In the genomic region with DNA sequence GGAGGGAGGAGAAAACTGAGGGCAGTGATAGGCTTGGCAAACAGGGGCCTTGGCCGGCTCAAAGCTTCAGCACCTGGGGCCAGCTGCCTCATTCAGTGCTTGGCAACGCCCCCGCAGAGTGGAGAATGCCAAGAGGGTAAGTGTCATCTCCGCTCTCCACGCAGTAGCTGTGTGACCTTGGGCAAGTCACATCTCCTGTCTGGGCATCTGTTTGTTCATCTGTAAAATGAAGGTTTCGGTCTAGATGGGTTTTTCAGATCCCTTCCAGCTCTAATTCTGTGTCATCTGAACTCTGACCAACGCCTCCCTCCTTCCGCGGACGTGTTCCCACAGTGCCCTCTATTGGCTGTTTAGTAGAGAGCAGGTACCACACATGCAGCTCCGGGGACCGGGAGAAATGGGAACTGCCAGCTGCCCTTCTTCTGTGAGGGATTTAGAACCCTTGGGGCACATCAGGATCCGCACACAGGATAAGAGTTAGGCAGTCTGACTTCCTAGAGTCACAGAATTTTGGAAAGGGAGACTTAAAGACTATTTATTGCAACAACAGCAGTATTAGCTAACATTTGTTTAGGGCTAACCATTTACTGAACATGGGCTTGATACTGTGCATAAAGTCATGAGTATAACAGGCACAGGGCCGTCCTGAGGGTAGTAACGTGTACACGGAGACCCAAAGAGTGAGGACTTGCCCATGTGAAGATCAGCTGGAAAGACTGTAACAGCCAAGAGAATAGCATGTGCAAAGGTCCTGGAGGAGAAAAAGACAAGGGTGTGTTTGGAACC, we compare ENCODE assay signal across 8 cellular contexts. TPM values are rescaled to one million over a fixed set of nuclear protein-coding genes. Genes with fewer than 3 reads are reported as not detected.
DNase-seq lines count a peak whose midpoint lies in the region; ATAC-seq lines count a peak whose summit lies in the region.

No MANE protein-coding gene starts in this region.

- peaks cover 3% of the 10 kb centered on the region for H3K4me1 Mint-ChIP-seq in T-helper 17 cell

- ATAC-seq in GM21529 (IDR thresholded peaks at IDR 0.05; ENCODE audit: unreplicated experiment) = peak; percentile 67
- ATAC-seq in T-helper 17 cell = peak; percentile 42
- ATAC-seq in GM18858 (IDR thresholded peaks at IDR 0.05; ENCODE audit: unreplicated experiment) = no peak

- H3K4me3 Mint-ChIP-seq in T-helper 17 cell = no peak overlapping the region

- H3K36me3 Mint-ChIP-seq in T-helper 17 cell (ENCODE audit: low read depth) = no peaks in the 10 kb centered on the region

- H3K9me3 ChIP-seq in T-helper 17 cell (ENCODE audit: control insufficient read depth, low read length, poor library complexity, severe bottlenecking) = no peaks in the 10 kb centered on the region

- peaks cover 41% of the 10 kb centered on the region for H3K27me3 Mint-ChIP-seq in T-helper 17 cell

- H3K27ac Mint-ChIP-seq in T-helper 17 cell = no peak overlapping the region

- DNase-seq in DMS53 (lab: John Stamatoyannopoulos, UW) (peak; percentile 74), NCI-H1694 (lab: John Stamatoyannopoulos, UW) (peak; percentile 2), T-helper 17 cell (no peak), ecto neural progenitor cell (ENCODE audit: low spot score) (peak; percentile 76), midbrain (lab: John Stamatoyannopoulos, UW) (peak; percentile 47), ureter (ENCODE audit: low spot score) (peak; percentile 45)

RNA-seq across cellular contexts. Expression of a gene that starts 26.8 kb away (rescaled TPM):
- total RNA-seq in T-helper 17 cell (not detected), ureter (0.49 TPM)

RNA-seq across cellular contexts. Expression of a gene that starts 52.0 kb away (rescaled TPM):
- total RNA-seq in T-helper 17 cell = not detected
- not detected for total RNA-seq in ureter

Comparison
In these comparisons a context has a peak if more than half of its experiments do, and no peak if none do; other contexts are left out.
1. DNase-seq: peak in DMS53 (single experiment), NCI-H1694 (single experiment), ecto neural progenitor cell (single experiment), midbrain (single experiment) and ureter (single experiment); none in T-helper 17 cell (0 of 3).